ENCODE assay signal across 1 cellular context in genomic region chr9:6692891-6693361, GRCh38.
TF ChIP-seq lines count a peak whose summit lies in the region.

No MANE protein-coding gene starts in this region.

TF ChIP-seq in GM12878, 131 proteins besides CTCF, POLR2A, EP300 and RAD21 (continued from another document):
- TF ChIP-seq TCF3 (IDR thresholded peaks at IDR 0.05; ENCODE audit: borderline replicate concordance, insufficient read depth, low read depth, low read length): no peak
- TF ChIP-seq POU2F2 (IDR thresholded peaks at IDR 0.05; ENCODE audit: borderline replicate concordance, low read depth, low read length): no peak
- TF ChIP-seq NFIC (IDR thresholded peaks at IDR 0.05; ENCODE audit: low read depth, low read length): peak; percentile 56
- no peak for TF ChIP-seq RCOR1 (conservative IDR thresholded peaks at IDR 0.05; ENCODE audit: low read depth, low read length)
- TF ChIP-seq NFYA (IDR thresholded peaks at IDR 0.05; ENCODE audit: borderline replicate concordance, low read depth, low read length): no peak
- TF ChIP-seq RBBP5 (conservative IDR thresholded peaks at IDR 0.05): no peak
- no peak for TF ChIP-seq CBFB (IDR thresholded peaks at IDR 0.05; ENCODE audit: low read depth)
- no peak for TF ChIP-seq CEBPZ (IDR thresholded peaks at IDR 0.05; ENCODE audit: low read depth, low read length)
- TF ChIP-seq EED (IDR thresholded peaks at IDR 0.05; ENCODE audit: low read depth): peak; percentile 54; the same call in 1 of the 2 replicates
- peak; percentile 1; the same call in 1 of the 2 replicates for TF ChIP-seq RUNX3 (IDR thresholded peaks at IDR 0.05; ENCODE audit: low read length)
- no peak for TF ChIP-seq YY1 (IDR thresholded peaks at IDR 0.05; ENCODE audit: low read depth, low read length)
- peak; percentile 53 for TF ChIP-seq POLR2AphosphoS5 (IDR thresholded peaks at IDR 0.05; ENCODE audit: low read length)
- no peak for TF ChIP-seq HDAC2 (IDR thresholded peaks at IDR 0.05)
- TF ChIP-seq NR2F1 (conservative IDR thresholded peaks at IDR 0.05): no peak
- no peak for TF ChIP-seq BHLHE40 (IDR thresholded peaks at IDR 0.05; ENCODE audit: borderline replicate concordance in 1 of 2, low read depth in 2 of 2, low read length in 1 of 2)
- TF ChIP-seq SRF (IDR thresholded peaks at IDR 0.05; ENCODE audit: low read depth in 2 of 2, low read length in 2 of 2): no peak
- TF ChIP-seq RAD51 (IDR thresholded peaks at IDR 0.05): no peak
- no peak for TF ChIP-seq USF1 (IDR thresholded peaks at IDR 0.05; ENCODE audit: borderline replicate concordance, extremely low read length, insufficient read depth, low read depth, low read length)
- TF ChIP-seq PML (IDR thresholded peaks at IDR 0.05; ENCODE audit: low read length): peak; percentile 54; the same call in 1 of the 2 replicates
- 0 out of 4 replicates have a peak, but pooled peaks of 1 of the 2 experiments have one; percentile 17 for TF ChIP-seq IKZF2 (IDR thresholded peaks at IDR 0.05)
- no peak for TF ChIP-seq ZBTB33 (IDR thresholded peaks at IDR 0.05)
- TF ChIP-seq MTA3 (IDR thresholded peaks at IDR 0.05; ENCODE audit: borderline replicate concordance, low read length): no peak
- no peak for TF ChIP-seq E2F4 (IDR thresholded peaks at IDR 0.05; ENCODE audit: low read depth, low read length)
- no peak for TF ChIP-seq CHD4 (IDR thresholded peaks at IDR 0.05)
- TF ChIP-seq IRF4 (IDR thresholded peaks at IDR 0.05; ENCODE audit: low read depth, low read length): no peak
- TF ChIP-seq ATF3 (IDR thresholded peaks at IDR 0.05; ENCODE audit: borderline replicate concordance, extremely low read depth, low read depth, low read length): no peak
- no peak for TF ChIP-seq TCF7 (IDR thresholded peaks at IDR 0.05; ENCODE audit: borderline replicate concordance)
- TF ChIP-seq MEF2A (IDR thresholded peaks at IDR 0.05; ENCODE audit: insufficient read depth, low read depth, low read length): 0 out of 2 replicates have a peak, but pooled peaks have one; percentile 34
- TF ChIP-seq MYC (IDR thresholded peaks at IDR 0.05; ENCODE audit: insufficient read depth, insufficient read length, insufficient replicate concordance, low read length, severe bottlenecking): no peak
- peak; percentile 71; the same call in 1 of the 2 replicates for TF ChIP-seq SMAD5 (IDR thresholded peaks at IDR 0.05; ENCODE audit: low read depth)
- TF ChIP-seq BACH1 (IDR thresholded peaks at IDR 0.05; ENCODE audit: borderline replicate concordance): no peak
- TF ChIP-seq ZNF384 (IDR thresholded peaks at IDR 0.05; ENCODE audit: borderline replicate concordance, low read depth, low read length): no peak
- TF ChIP-seq NFXL1 (IDR thresholded peaks at IDR 0.05; ENCODE audit: borderline replicate concordance): no peak
TF ChIP-seq in GM12878: peak in this region for 10.
